In the genomic region with DNA sequence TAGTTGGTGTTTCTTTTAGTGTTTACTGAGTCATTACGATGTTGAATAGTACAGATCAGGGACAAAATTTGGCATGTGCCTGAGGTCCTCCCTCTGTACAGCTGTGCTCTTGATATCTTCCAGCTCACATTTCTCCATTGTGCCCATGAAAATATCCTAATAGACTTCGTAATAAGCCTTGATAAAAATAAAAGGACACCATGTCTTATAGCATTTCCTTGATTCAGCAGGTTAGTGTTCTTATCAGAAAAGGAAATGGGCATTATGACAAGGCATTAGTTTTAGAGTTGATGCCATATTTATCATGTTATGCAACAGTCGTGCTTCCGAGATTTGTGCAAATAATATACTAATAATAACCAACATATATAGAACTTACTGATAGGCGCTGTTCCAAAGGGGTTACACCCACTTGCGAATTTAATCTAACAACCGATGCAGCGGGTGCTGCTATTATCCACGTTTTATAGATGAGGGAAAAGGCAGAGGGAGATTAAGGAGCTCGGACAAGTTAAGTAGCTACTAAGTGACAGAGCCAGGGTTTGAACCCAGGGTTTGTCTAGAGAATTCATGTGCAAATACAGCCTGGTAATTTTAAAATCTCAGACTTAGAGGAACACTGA, we compare ENCODE assay signal across 17 cellular contexts. TPM values are rescaled to one million over a fixed set of nuclear protein-coding genes. Genes with fewer than 3 reads are reported as not detected.
DNase-seq lines count a peak whose midpoint lies in the region; ATAC-seq and TF ChIP-seq lines count a peak whose summit lies in the region.
"Had no signal": no experiment of that assay in that cellular context is flagged by ENCODE, and none has a peak within 500 bp of the region (broad histone marks: within the 10 kb centered on the region; RNA-seq: fewer than 3 reads in every experiment).

No MANE protein-coding gene starts in this region.

- WGBS in esophagus squamous epithelium, 2 donors, result 59 to 65% methylated on average over 10 of the region's 10 CpGs
- WGBS in upper lobe of left lung, 2 donors, result 42 to 45% methylated on average over 10 of the region's 10 CpGs

- H3K27ac ChIP-seq in VCaP (peak overlapping the region; percentile 51), esophagus squamous epithelium (peak overlapping the region in 3 of 4 donors; percentile 22 to 53 (median 36)), left lung (peak overlapping the region in 1 of 2 donors; percentile 30), upper lobe of left lung (peak overlapping the region in 3 of 4 donors; percentile 4 to 49 (median 48))
- H3K27ac ChIP-seq: KMS-11 had no signal

- H3K36me3 ChIP-seq in esophagus squamous epithelium (no peaks in the 10 kb centered on the region), left lung (no peaks in the 10 kb centered on the region), upper lobe of left lung (no peaks in the 10 kb centered on the region)
- H3K36me3 ChIP-seq: BE2C, HAP-1 had no signal

- intact Hi-C loops in esophagus squamous epithelium (cut with DNase I) (no loop called here), left lung (cut with DNase I) (no loop called here)

- no peak for TF ChIP-seq POLR2A in esophagus squamous epithelium (IDR thresholded peaks at IDR 0.05)
- TF ChIP-seq POLR2A in upper lobe of left lung (IDR thresholded peaks at IDR 0.05), result no peak

- peak in 2 of 4 donors; percentile 86 to 89 for TF ChIP-seq EP300 in upper lobe of left lung (IDR thresholded peaks at IDR 0.05)

- H3K9me3 Mint-ChIP-seq in activated naive CD8-positive, alpha-beta T cell treated with anti-CD3 and anti-CD28 coated beads, Interleukin-2, amount 50 U/mL, for 24 hours, result no peaks in the 10 kb centered on the region
- H3K9me3 Mint-ChIP-seq: CD4-positive, alpha-beta memory T cell had no signal

- DNase-seq in esophagus squamous epithelium (lab: John Stamatoyannopoulos, UW) (no peak), left lung (no peak), upper lobe of left lung (no peak), NAMALWA (ENCODE audit: low spot score) (no peak)
- no peak for DNase-seq in activated naive CD8-positive, alpha-beta T cell treated with anti-CD3 and anti-CD28 coated beads, Interleukin-2, amount 50 U/mL, for 24 hours
- DNase-seq: BE2C; CD4-positive, alpha-beta memory T cell; DMS 273 treated with DMSO at 0.1 percent for 48 hours; EL; NCI-H1930; NCI-H2171; NCI-H774 had no signal

- H3K9me3 ChIP-seq in esophagus squamous epithelium (no peaks in the 10 kb centered on the region), left lung (no peaks in the 10 kb centered on the region), upper lobe of left lung (no peaks in the 10 kb centered on the region)
- H3K9me3 ChIP-seq: BE2C, HAP-1 had no signal

- H3K27me3 Mint-ChIP-seq in activated naive CD8-positive, alpha-beta T cell treated with anti-CD3 and anti-CD28 coated beads, Interleukin-2, amount 50 U/mL, for 24 hours, result no peaks in the 10 kb centered on the region

- peaks cover 0 to 5% (median 0%) of the 10 kb centered on the region in 3 donors for H3K4me1 ChIP-seq in esophagus squamous epithelium
- H3K4me1 ChIP-seq in left lung, result no peaks in the 10 kb centered on the region
- H3K4me1 ChIP-seq in upper lobe of left lung, result peaks cover 0 to 16% (median 10%) of the 10 kb centered on the region in 4 donors
- H3K4me1 ChIP-seq: BE2C had no signal

- TF ChIP-seq CTCF in VCaP (conservative IDR thresholded peaks at IDR 0.05) (no peak), esophagus squamous epithelium (IDR thresholded peaks at IDR 0.05) (no peak), left lung (IDR thresholded peaks at IDR 0.05) (no peak), upper lobe of left lung (IDR thresholded peaks at IDR 0.05) (no peak)

- peak; percentile 43 for ATAC-seq in left lung
- ATAC-seq in upper lobe of left lung (ENCODE audit: low FRiP score in 2 of 2), result peak in 1 of 2 donors; percentile 23
- no peak for ATAC-seq in HG02884 (IDR thresholded peaks at IDR 0.05; ENCODE audit: unreplicated experiment)
- ATAC-seq in activated naive CD8-positive, alpha-beta T cell treated with anti-CD3 and anti-CD28 coated beads, Interleukin-2, amount 50 U/mL, for 24 hours, result no peak
- ATAC-seq: HepG2 had no signal

- no peak overlapping the region for H3K27ac Mint-ChIP-seq in activated naive CD8-positive, alpha-beta T cell treated with anti-CD3 and anti-CD28 coated beads, Interleukin-2, amount 50 U/mL, for 24 hours
- H3K27ac Mint-ChIP-seq: CD4-positive, alpha-beta memory T cell had no signal

- no peaks in the 10 kb centered on the region for H3K36me3 Mint-ChIP-seq in activated naive CD8-positive, alpha-beta T cell treated with anti-CD3 and anti-CD28 coated beads, Interleukin-2, amount 50 U/mL, for 24 hours (ENCODE audit: low read depth)
- H3K36me3 Mint-ChIP-seq: CD4-positive, alpha-beta memory T cell had no signal

- H3K4me1 Mint-ChIP-seq in activated naive CD8-positive, alpha-beta T cell treated with anti-CD3 and anti-CD28 coated beads, Interleukin-2, amount 50 U/mL, for 24 hours, result peaks cover 26% of the 10 kb centered on the region

- H3K4me3 ChIP-seq in esophagus squamous epithelium (no peak overlapping the region), left lung (no peak overlapping the region), upper lobe of left lung (no peak overlapping the region)
- H3K4me3 ChIP-seq: HAP-1 had no signal

- H3K27me3 ChIP-seq in esophagus squamous epithelium, result no peaks in the 10 kb centered on the region
- no peaks in the 10 kb centered on the region for H3K27me3 ChIP-seq in left lung
- H3K27me3 ChIP-seq in upper lobe of left lung, result no peaks in the 10 kb centered on the region
- H3K27me3 ChIP-seq: BE2C had no signal

- no peak overlapping the region for H3K4me3 Mint-ChIP-seq in activated naive CD8-positive, alpha-beta T cell treated with anti-CD3 and anti-CD28 coated beads, Interleukin-2, amount 50 U/mL, for 24 hours
- H3K4me3 Mint-ChIP-seq: CD4-positive, alpha-beta memory T cell had no signal

RNA-seq across cellular contexts. Expression of a gene that starts 15.2 kb away (rescaled TPM):
- total RNA-seq in esophagus squamous epithelium (100 to 1,000 TPM; 120 to 269 (median 204) TPM), left lung (100 to 1,000 TPM; 185 to 245 TPM), upper lobe of left lung (100 to 1,000 TPM; 184 to 288 (median 245) TPM)
